In genomic region chr11:792535-792821, GRCh38 we compare ENCODE assay signal across 8 cellular contexts.
"Had no signal": no experiment of that assay in that cellular context is flagged by ENCODE, and none has a peak within 500 bp of the region (broad histone marks: within the 10 kb centered on the region; RNA-seq: fewer than 3 reads in every experiment).

No MANE protein-coding gene starts in this region.

- FAIRE-seq: G401.6, GM12878, GM12891, GM12892, GM18507, GM19239 had no signal

- H3K4me3 ChIP-seq: GM12878 had no signal

- DNase-seq: GDM1, GF-D8 had no signal

- ATAC-seq: GM12878 had no signal
